ENCODE assay signal across 14 cellular contexts in genomic region chr3:39981547-39982184, GRCh38.
A peak's percentile ranks its signal among the peaks of the same experiment; 100 is the strongest.
DNase-seq lines count a peak whose midpoint lies in the region; ATAC-seq, FAIRE-seq and TF ChIP-seq lines count a peak whose summit lies in the region.
"Had no signal": no experiment of that assay in that cellular context is flagged by ENCODE, and none has a peak within 500 bp of the region (broad histone marks: within the 10 kb centered on the region; RNA-seq: fewer than 3 reads in every experiment).

No MANE protein-coding gene starts in this region.

- no peak for TF ChIP-seq EP300 in GM12878 (IDR thresholded peaks at IDR 0.05; ENCODE audit: borderline replicate concordance in 1 of 2, control insufficient read depth in 1 of 2, low read depth in 2 of 2, low read length in 2 of 2)

- no peak overlapping the region for H2AFZ ChIP-seq in GM12878 (ENCODE audit: control insufficient read depth, low read depth, low read length)

- H3K4me3 ChIP-seq in GM12878 (no peak overlapping the region), fibroblast of pulmonary artery (replicated peaks; ENCODE audit: low read depth, low read length) (no peak overlapping the region), left ventricle myocardium inferior (no peak overlapping the region)

- in situ Hi-C loops in G401 (cut with HindIII; ENCODE audit: low sequenced_read_pairs), result no loop called here
- in situ Hi-C loops in GM12878 (cut with MboI), result loop anchor here (10.0 kb wide), 1 partner anchor 277 kb away; no protein-coding TSS in a partner anchor

- H4K20me1 ChIP-seq in GM12878 (ENCODE audit: control insufficient read depth, insufficient read depth), result no peaks in the 10 kb centered on the region

- no peaks in the 10 kb centered on the region for H3K9me3 ChIP-seq in GM12878 (replicated peaks; ENCODE audit: control insufficient read depth, insufficient read depth, low read length)
- H3K9me3 ChIP-seq in left ventricle myocardium inferior (replicated peaks), result peaks cover 8% of the 10 kb centered on the region

- ATAC-seq in GM12878 (no peak), HG02870 (IDR thresholded peaks at IDR 0.05; ENCODE audit: unreplicated experiment) (no peak), HG02642 (IDR thresholded peaks at IDR 0.05; ENCODE audit: poor library complexity, unreplicated experiment) (no peak)

- peak; percentile 67 for DNase-seq in G401 (ENCODE audit: low spot score)
- no peak for DNase-seq in GM12878 (ENCODE audit: low read depth, low spot score)
- DNase-seq in fibroblast of pulmonary artery (ENCODE audit: low read depth), result peak; percentile 9
- DNase-seq in left ventricle myocardium inferior, result no peak
- DNase-seq: GDM1, KBM-7, NCI-H1417, NCI-H187, NCI-H2107, NCI-H226 had no signal

- TF ChIP-seq RAD21 in GM12878 (IDR thresholded peaks at IDR 0.05; ENCODE audit: insufficient read depth, low read depth, low read length), result no peak

- 8% methylated on average over 1 of the region's 1 CpG for WGBS in GM12878 (ENCODE audit: insufficient coverage, insufficient replicate concordance, low lambda C conversion rate, missing lambda C conversion rate)

- H3K27me3 ChIP-seq in GM12878 (replicated peaks in 1 of 2; ENCODE audit: control insufficient read depth in 2 of 2, insufficient read depth in 2 of 2, low read length in 1 of 2) (no peaks in the 10 kb centered on the region), left ventricle myocardium inferior (ENCODE audit: low read depth) (no peaks in the 10 kb centered on the region)

- H3K9ac ChIP-seq in GM12878 (ENCODE audit: control insufficient read depth, insufficient read depth, low read length), result no peak overlapping the region

- H3K79me2 ChIP-seq in GM12878 (ENCODE audit: control insufficient read depth, insufficient read depth, low read length), result no peaks in the 10 kb centered on the region

- CTCF ChIA-PET in GM12878 (lab: Yijun Ruan, JAX), result no interaction called here

- H3K36me3 ChIP-seq in GM12878 (ENCODE audit: control insufficient read depth in 2 of 2, insufficient read depth in 2 of 2, low read length in 1 of 2) (no peaks in the 10 kb centered on the region), left ventricle myocardium inferior (no peaks in the 10 kb centered on the region)

- TF ChIP-seq POLR2A in GM12878 (IDR thresholded peaks at IDR 0.05; ENCODE audit: low read depth, low read length), result no peak

- no peak overlapping the region for H3K4me2 ChIP-seq in GM12878 (ENCODE audit: control insufficient read depth, insufficient read depth)

- TF ChIP-seq CTCF in 22Rv1 (IDR thresholded peaks at IDR 0.05) (no peak), GM12878 (IDR thresholded peaks at IDR 0.05 in 2 of 3, conservative IDR thresholded peaks at IDR 0.05 in 1 of 3; ENCODE audit: control insufficient read depth in 2 of 3, extremely low read depth in 1 of 3, insufficient read depth in 1 of 3, low read depth in 3 of 3, low read length in 3 of 3) (no peak), fibroblast of pulmonary artery (IDR thresholded peaks at IDR 0.05; ENCODE audit: low read length, missing control alignments) (no peak), left ventricle myocardium inferior (IDR thresholded peaks at IDR 0.05; ENCODE audit: borderline replicate concordance) (no peak)

- BruUV-seq in GM12878 (replicated peaks; lab: Mats Ljungman, UMichigan), result no TSS peak

- H3K4me1 ChIP-seq in GM12878 (ENCODE audit: control insufficient read depth, insufficient read depth, low read length) (no peaks in the 10 kb centered on the region), left ventricle myocardium inferior (peaks cover 33% of the 10 kb centered on the region)

- RAD21 ChIA-PET in GM12878 (lab: Charles Lee; ENCODE audit: unreplicated experiment), result no interaction called here

- SMC1A ChIA-PET in GM12878 (lab: Charles Lee; ENCODE audit: uncharacterized antibody, unreplicated experiment), result no interaction called here

- H3K27ac ChIP-seq in 22Rv1, result peak overlapping the region; percentile 87
- no peak overlapping the region for H3K27ac ChIP-seq in GM12878 (ENCODE audit: control insufficient read depth, insufficient read depth)
- no peak overlapping the region for H3K27ac ChIP-seq in left ventricle myocardium inferior (replicated peaks)

- intact Hi-C loops in GM12878 (cut with micrococcal nuclease; ENCODE audit: unreplicated experiment) (no loop called here), left ventricle myocardium inferior (cut with micrococcal nuclease) (no loop called here)

- POLR2A ChIA-PET in GM12878 (lab: Charles Lee), result no interaction called here

- FAIRE-seq in GM12878 (lab: Jason Lieb, UNC), result no peak
- FAIRE-seq: H1 had no signal

TF ChIP-seq in GM12878, 131 proteins besides CTCF, POLR2A, EP300 and RAD21:
- TF ChIP-seq ZNF384 (IDR thresholded peaks at IDR 0.05; ENCODE audit: borderline replicate concordance, low read depth, low read length) (no peak), SPI1 (IDR thresholded peaks at IDR 0.05; ENCODE audit: borderline replicate concordance, insufficient read depth, low read depth, low read length) (peak; percentile 60; the same call in 1 of the 2 replicates), SMC3 (IDR thresholded peaks at IDR 0.05; ENCODE audit: borderline replicate concordance, low read length) (no peak), POLR2AphosphoS5 (IDR thresholded peaks at IDR 0.05; ENCODE audit: low read length) (no peak), E4F1 (IDR thresholded peaks at IDR 0.05; ENCODE audit: borderline replicate concordance, partially characterized antibody) (no peak)

Comparison
In these comparisons a context has a peak if more than half of its experiments do, and no peak if none do; other contexts are left out.
1. DNase-seq: peak in G401 (single experiment) and fibroblast of pulmonary artery (single experiment); none in GM12878 (single experiment) and left ventricle myocardium inferior (single experiment).